11 cellular contexts compared by ENCODE assay signal in the genomic region with DNA sequence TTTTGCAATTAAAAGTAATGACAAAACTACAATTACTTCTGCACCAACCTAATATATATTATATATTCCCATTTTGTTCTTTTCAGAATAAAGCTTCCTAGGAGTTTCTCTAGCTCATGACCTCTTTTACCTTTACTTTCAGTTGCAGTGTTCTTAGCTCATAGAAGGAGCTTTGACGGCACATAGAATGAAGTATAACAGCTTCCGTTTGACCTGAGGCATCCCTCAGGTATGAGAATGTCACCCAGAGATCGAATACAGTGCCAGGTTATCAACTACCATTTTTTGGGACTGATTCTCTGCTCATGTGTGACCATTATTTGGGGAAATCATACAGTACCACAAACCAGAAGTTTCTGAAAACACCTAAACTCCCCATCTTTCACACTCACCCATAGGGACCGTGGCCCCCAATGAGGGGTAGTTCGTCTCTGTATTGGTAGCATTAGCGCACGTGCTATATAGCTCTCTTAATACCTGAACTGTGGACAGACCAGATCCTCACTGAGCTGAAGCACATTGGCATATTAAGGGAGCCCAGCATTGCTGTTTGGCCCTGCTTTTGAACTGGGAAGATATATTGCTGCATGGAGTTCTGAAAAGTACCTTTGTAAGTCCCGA.
DNase-seq lines count a peak whose midpoint lies in the region; ATAC-seq and TF ChIP-seq lines count a peak whose summit lies in the region.
"Had no signal": no experiment of that assay in that cellular context is flagged by ENCODE, and none has a peak within 500 bp of the region (broad histone marks: within the 10 kb centered on the region; RNA-seq: fewer than 3 reads in every experiment).

No MANE protein-coding gene starts in this region.

- no peaks in the 10 kb centered on the region for H3K9me3 Mint-ChIP-seq in CD4-positive, CD25-positive, alpha-beta regulatory T cell
- peaks cover 0 to 2% (median 0%) of the 10 kb centered on the region in 7 donors for H3K9me3 Mint-ChIP-seq in naive B cell

- ATAC-seq in CD4-positive, CD25-positive, alpha-beta regulatory T cell (ENCODE audit: low read depth in 2 of 2), result no peak
- ATAC-seq in HG03045 (IDR thresholded peaks at IDR 0.05; ENCODE audit: unreplicated experiment), result peak; percentile 6
- no peak for ATAC-seq in body of pancreas
- ATAC-seq in naive B cell (ENCODE audit: low read depth in 2 of 2), result no peak
- ATAC-seq in mucosa of descending colon, result no peak
- ATAC-seq in GM21423 (IDR thresholded peaks at IDR 0.05; ENCODE audit: unreplicated experiment), result no peak

- H3K4me3 ChIP-seq in CD4-positive, CD25-positive, alpha-beta regulatory T cell (ENCODE audit: low read depth, low read length), result peak overlapping the region; percentile 75
- no peak overlapping the region for H3K4me3 ChIP-seq in body of pancreas
- H3K4me3 ChIP-seq in mucosa of descending colon, result no peak overlapping the region
- H3K4me3 ChIP-seq: psoas muscle had no signal

- TF ChIP-seq CTCF in body of pancreas (IDR thresholded peaks at IDR 0.05), result no peak
- TF ChIP-seq CTCF in mucosa of descending colon (IDR thresholded peaks at IDR 0.05), result no peak

- peaks cover 96% of the 10 kb centered on the region for H3K4me1 ChIP-seq in CD4-positive, CD25-positive, alpha-beta regulatory T cell (ENCODE audit: control insufficient read depth, insufficient read depth, low read length, poor library complexity, severe bottlenecking)
- H3K4me1 ChIP-seq in body of pancreas (peaks cover 85% of the 10 kb centered on the region), mucosa of descending colon (ENCODE audit: low read depth) (peaks cover 79% of the 10 kb centered on the region)

- H3K9me3 ChIP-seq in CD4-positive, CD25-positive, alpha-beta regulatory T cell (ENCODE audit: control insufficient read depth in 2 of 2, low read length in 2 of 2), result no peaks in the 10 kb centered on the region
- no peaks in the 10 kb centered on the region for H3K9me3 ChIP-seq in body of pancreas
- no peaks in the 10 kb centered on the region for H3K9me3 ChIP-seq in mucosa of descending colon
- H3K9me3 ChIP-seq: psoas muscle had no signal

- peaks cover 39 to 99% (median 78%) of the 10 kb centered on the region in 4 donors for H3K4me1 Mint-ChIP-seq in CD4-positive, CD25-positive, alpha-beta regulatory T cell
- H3K4me1 Mint-ChIP-seq in naive B cell, result peaks cover 80 to 95% (median 87%) of the 10 kb centered on the region in 3 donors

- TF ChIP-seq POLR2A in body of pancreas (IDR thresholded peaks at IDR 0.05), result no peak

- H3K36me3 ChIP-seq in CD4-positive, CD25-positive, alpha-beta regulatory T cell (ENCODE audit: control insufficient read depth, insufficient read depth, low read length), result no peaks in the 10 kb centered on the region
- no peaks in the 10 kb centered on the region for H3K36me3 ChIP-seq in body of pancreas (replicated peaks in 1 of 2; ENCODE audit: insufficient read depth in 1 of 2, low read depth in 2 of 2)
- peaks cover 3% of the 10 kb centered on the region for H3K36me3 ChIP-seq in mucosa of descending colon (ENCODE audit: low read depth)

- H3K27ac ChIP-seq in CD4-positive, CD25-positive, alpha-beta regulatory T cell (ENCODE audit: insufficient read depth, low read length, poor library complexity, severe bottlenecking), result peak overlapping the region; percentile 87
- peak overlapping the region; percentile 50 to 82 (median 68) for H3K27ac ChIP-seq in body of pancreas

- H3K27me3 Mint-ChIP-seq in CD4-positive, CD25-positive, alpha-beta regulatory T cell, result no peaks in the 10 kb centered on the region
- no peaks in the 10 kb centered on the region for H3K27me3 Mint-ChIP-seq in naive B cell

- intact Hi-C loops in body of pancreas (cut with DNase I) (no loop called here), mucosa of descending colon (cut with DNase I, micrococcal nuclease) (no loop called here)

- no peak for DNase-seq in CD4-positive, CD25-positive, alpha-beta regulatory T cell
- DNase-seq in body of pancreas, result no peak
- no peak for DNase-seq in naive B cell
- no peak for DNase-seq in mucosa of descending colon
- no peak for DNase-seq in Ammon's horn (ENCODE audit: low spot score)
- DNase-seq in NCI-H146 treated with DMSO at 0.1 percent for 48 hours (lab: John Stamatoyannopoulos, UW; ENCODE audit: unreplicated experiment), result no peak
- DNase-seq: cortex of kidney, psoas muscle, SHP77 had no signal

- 68 to 73% methylated on average over 8 of the region's 8 CpGs for WGBS in body of pancreas, 2 donors

- peak overlapping the region; percentile 74 to 94 (median 94) for H3K27ac Mint-ChIP-seq in CD4-positive, CD25-positive, alpha-beta regulatory T cell
- H3K27ac Mint-ChIP-seq in naive B cell, result peak overlapping the region; percentile 95 to 98 (median 96)

- peaks cover 12% of the 10 kb centered on the region for H3K36me3 Mint-ChIP-seq in CD4-positive, CD25-positive, alpha-beta regulatory T cell
- peaks cover 9 to 15% of the 10 kb centered on the region in 2 donors for H3K36me3 Mint-ChIP-seq in naive B cell

- peak overlapping the region; percentile 59 to 89 (median 78) for H3K4me3 Mint-ChIP-seq in CD4-positive, CD25-positive, alpha-beta regulatory T cell
- H3K4me3 Mint-ChIP-seq in naive B cell, result peak overlapping the region in 7 of 8 donors; percentile 37 to 88 (median 77)

- H3K27me3 ChIP-seq in CD4-positive, CD25-positive, alpha-beta regulatory T cell (ENCODE audit: control insufficient read depth, insufficient read depth, low read length), result no peaks in the 10 kb centered on the region
- no peaks in the 10 kb centered on the region for H3K27me3 ChIP-seq in body of pancreas
